Comparison of ENCODE assay signal across 8 cellular contexts in genomic region chr2:124027182-124027581, GRCh38. TPM values are rescaled to one million over a fixed set of nuclear protein-coding genes. Genes with fewer than 3 reads are reported as not detected.
DNase-seq lines count a peak whose midpoint lies in the region; ATAC-seq, FAIRE-seq and TF ChIP-seq lines count a peak whose summit lies in the region.

No MANE protein-coding gene starts in this region.

- H3K27ac ChIP-seq in WERI-Rb-1 (no peak overlapping the region), hepatocyte (no peak overlapping the region), tibial nerve (no peak overlapping the region)

- H3K4me3 ChIP-seq in AG10803 (ENCODE audit: low read length), result no peak overlapping the region
- H3K4me3 ChIP-seq in WERI-Rb-1 (ENCODE audit: low read depth, low read length), result no peak overlapping the region; the same call in 1 of the 2 replicates
- H3K4me3 ChIP-seq in hepatocyte, result no peak overlapping the region
- no peak overlapping the region for H3K4me3 ChIP-seq in tibial nerve

- no peaks in the 10 kb centered on the region for H4K20me1 ChIP-seq in hepatocyte (ENCODE audit: insufficient read depth, poor library complexity, severe bottlenecking)

- H2AFZ ChIP-seq in hepatocyte, result no peak overlapping the region

- H3K9me2 ChIP-seq in hepatocyte (replicated peaks; ENCODE audit: insufficient read depth), result no peaks in the 10 kb centered on the region

- DNase-seq in AG10803 (ENCODE audit: low read depth), result peak; percentile 12
- DNase-seq in NCI-H2171 treated with DMSO at 0.1 percent for 48 hours (lab: John Stamatoyannopoulos, UW), result peak; percentile 95
- peak; percentile 56 for DNase-seq in WERI-Rb-1
- peak; percentile 82 for DNase-seq in hepatocyte (ENCODE audit: low spot score)
- peak in 1 of 2 donors; percentile 7 for DNase-seq in tibial nerve (ENCODE audit: low spot score in 2 of 2)
- DNase-seq in GM12892 (ENCODE audit: insufficient read length), result no peak

- ATAC-seq in GM18907 (IDR thresholded peaks at IDR 0.05; ENCODE audit: unreplicated experiment) (peak; percentile 90), HG03280 (IDR thresholded peaks at IDR 0.05; ENCODE audit: unreplicated experiment) (peak; percentile 84)

- WGBS in hepatocyte (ENCODE audit: low lambda C conversion rate, missing lambda C conversion rate), result 0% methylated on average over 4 of the region's 4 CpGs
- 1 to 2% methylated on average over 4 of the region's 4 CpGs for WGBS in tibial nerve, 2 donors

- H3K4me1 ChIP-seq in hepatocyte (ENCODE audit: insufficient read depth) (no peaks in the 10 kb centered on the region), tibial nerve (peaks cover 0 to 14% (median 0%) of the 10 kb centered on the region in 4 donors)

- TF ChIP-seq EP300 in tibial nerve (IDR thresholded peaks at IDR 0.05), result no peak

- no peak for FAIRE-seq in GM12892 (lab: Jason Lieb, UNC)

- TF ChIP-seq CTCF in AG10803 (conservative IDR thresholded peaks at IDR 0.05; ENCODE audit: low read length) (peak; percentile 45), WERI-Rb-1 (IDR thresholded peaks at IDR 0.05; ENCODE audit: low read depth, low read length) (peak; percentile 68; the same call in 1 of the 2 replicates), hepatocyte (IDR thresholded peaks at IDR 0.05; ENCODE audit: poor library complexity) (peak; percentile 83), tibial nerve (IDR thresholded peaks at IDR 0.05) (peak; percentile 13 to 48 (median 19))

- H3K27me3 ChIP-seq in WERI-Rb-1 (ENCODE audit: insufficient read depth, low read depth, severe bottlenecking), result peaks cover 16% of the 10 kb centered on the region
- H3K27me3 ChIP-seq in hepatocyte, result peaks cover 30% of the 10 kb centered on the region
- peaks cover 0 to 47% of the 10 kb centered on the region in 2 donors for H3K27me3 ChIP-seq in tibial nerve

- H3K36me3 ChIP-seq in WERI-Rb-1 (no peaks in the 10 kb centered on the region), hepatocyte (replicated peaks; ENCODE audit: insufficient read depth, low read depth) (no peaks in the 10 kb centered on the region), tibial nerve (no peaks in the 10 kb centered on the region)

- H3K4me2 ChIP-seq in hepatocyte, result no peak overlapping the region

- TF ChIP-seq POLR2A in tibial nerve (IDR thresholded peaks at IDR 0.05), result no peak
- no peak for TF ChIP-seq POLR2A in GM12892 (IDR thresholded peaks at IDR 0.05; ENCODE audit: low read depth, low read length)

- H3K9me3 ChIP-seq in WERI-Rb-1 (ENCODE audit: severe bottlenecking) (no peaks in the 10 kb centered on the region), hepatocyte (ENCODE audit: low read depth) (no peaks in the 10 kb centered on the region), tibial nerve (no peaks in the 10 kb centered on the region)

- H3K79me2 ChIP-seq in hepatocyte, result no peaks in the 10 kb centered on the region

RNA-seq across cellular contexts. Expression of gene CNTNAP5, which starts 2.1 kb away (rescaled TPM):
- 0.12 TPM in 1 of 2 replicates, not detected in the other for total RNA-seq in hepatocyte
- 0.28 and 0.41 TPM in 2 replicates for polyA plus RNA-seq in hepatocyte
- under 1 TPM in 2 of 4 donors, not detected in 2; under 0.01 to 0.22 TPM for total RNA-seq in tibial nerve
- not detected for polyA plus RNA-seq in GM12892 (2012; ENCODE audit: missing spikeins)

Comparison
In these comparisons a context has a peak if more than half of its experiments do, and no peak if none do; other contexts are left out.
1. CTCF ChIP-seq: peak in every context shown above with its lines; median percentile 83 in hepatocyte; 68 in WERI-Rb-1; 45 in AG10803; 19 in tibial nerve.